In the genomic region with DNA sequence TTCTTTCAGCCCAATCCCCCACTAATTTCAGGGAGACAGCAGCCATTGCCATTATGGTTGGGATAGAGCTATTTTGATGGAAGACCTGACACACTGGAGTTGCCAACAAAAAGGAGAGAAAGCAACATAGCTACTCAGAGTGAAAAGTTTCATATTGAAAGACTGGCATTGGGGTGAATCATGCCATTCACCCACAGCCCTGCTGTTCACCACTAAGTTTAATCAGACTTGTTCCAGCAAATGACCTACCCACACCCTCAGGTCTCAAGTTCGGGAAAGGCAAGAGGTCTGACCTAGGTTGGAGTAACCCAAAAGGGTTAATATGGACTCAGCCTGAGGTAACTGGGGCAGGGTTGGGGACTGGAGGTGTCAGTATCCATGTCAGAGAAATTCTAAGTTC, we compare ENCODE assay signal across 17 cellular contexts.
"Had no signal": no experiment of that assay in that cellular context is flagged by ENCODE, and none has a peak within 500 bp of the region (broad histone marks: within the 10 kb centered on the region; RNA-seq: fewer than 3 reads in every experiment).

No MANE protein-coding gene starts in this region.

- H3K4me1 Mint-ChIP-seq: naive thymus-derived CD4-positive, alpha-beta T cell; stimulated activated effector memory CD8-positive, alpha-beta T cell treated with anti-CD3 and anti-CD28 coated beads, Interleukin-12 subunit alpha, Interleukin-12 subunit beta, amount 100 ng/mL, for 72 hours had no signal

- ATAC-seq: activated naive CD4-positive, alpha-beta T cell treated with anti-CD3 and anti-CD28 coated beads, Interleukin-2, amount 50 U/mL, for 72 hours; gastrocnemius medialis; naive thymus-derived CD4-positive, alpha-beta T cell; sciatic nerve; stimulated activated effector memory CD8-positive, alpha-beta T cell treated with anti-CD3 and anti-CD28 coated beads, Interleukin-12 subunit alpha, Interleukin-12 subunit beta, amount 100 ng/mL, for 72 hours; upper lobe of right lung had no signal

- DNase-seq: activated CD4-positive, alpha-beta T cell treated with anti-CD3 and anti-CD28 coated beads, Interleukin-2, amount 50 U/mL, for 4 hours; activated gamma-delta T cell treated with Interleukin-2 at 50 U/mL for 16 hours; adrenal gland; endodermal cell; gastrocnemius medialis; head of caudate nucleus; kidney glomerular epithelial cell; left ventricle myocardium inferior; naive thymus-derived CD4-positive, alpha-beta T cell; ovary; stimulated activated CD4-positive, alpha-beta T cell treated with anti-CD3 and anti-CD28 coated beads, Interleukin-4, amount 100 ng/mL, for 24 hours; stomach; testis; upper lobe of right lung had no signal

- H3K4me3 ChIP-seq: adrenal gland, gastrocnemius medialis, left ventricle myocardium inferior, ovary, stomach, testis, upper lobe of right lung had no signal

- H3K4me3 Mint-ChIP-seq: endodermal cell; naive thymus-derived CD4-positive, alpha-beta T cell; stimulated activated effector memory CD8-positive, alpha-beta T cell treated with anti-CD3 and anti-CD28 coated beads, Interleukin-12 subunit alpha, Interleukin-12 subunit beta, amount 100 ng/mL, for 72 hours had no signal

- H3K9me3 Mint-ChIP-seq: activated naive CD4-positive, alpha-beta T cell treated with anti-CD3 and anti-CD28 coated beads, Interleukin-2, amount 50 U/mL, for 72 hours; naive thymus-derived CD4-positive, alpha-beta T cell had no signal

- H3K27ac Mint-ChIP-seq: activated naive CD4-positive, alpha-beta T cell treated with anti-CD3 and anti-CD28 coated beads, Interleukin-2, amount 50 U/mL, for 72 hours; endodermal cell; naive thymus-derived CD4-positive, alpha-beta T cell; stimulated activated effector memory CD8-positive, alpha-beta T cell treated with anti-CD3 and anti-CD28 coated beads, Interleukin-12 subunit alpha, Interleukin-12 subunit beta, amount 100 ng/mL, for 72 hours had no signal

- H3K9me3 ChIP-seq: adrenal gland, gastrocnemius medialis, left ventricle myocardium inferior, ovary, stomach, testis, upper lobe of right lung had no signal

- H3K4me1 ChIP-seq: adrenal gland, gastrocnemius medialis, left ventricle myocardium inferior, testis, upper lobe of right lung had no signal

- H3K27me3 ChIP-seq: adrenal gland, ovary, stomach, testis, upper lobe of right lung had no signal

- H3K36me3 Mint-ChIP-seq: activated naive CD4-positive, alpha-beta T cell treated with anti-CD3 and anti-CD28 coated beads, Interleukin-2, amount 50 U/mL, for 72 hours; naive thymus-derived CD4-positive, alpha-beta T cell; stimulated activated effector memory CD8-positive, alpha-beta T cell treated with anti-CD3 and anti-CD28 coated beads, Interleukin-12 subunit alpha, Interleukin-12 subunit beta, amount 100 ng/mL, for 72 hours had no signal

- H3K27ac ChIP-seq: adrenal gland, gastrocnemius medialis, left ventricle myocardium inferior, ovary, stomach, testis, upper lobe of right lung had no signal

- H3K36me3 ChIP-seq: adrenal gland, gastrocnemius medialis, left ventricle myocardium inferior, ovary, stomach, upper lobe of right lung had no signal
